ENCODE assay signal across 8 cellular contexts in the genomic region with DNA sequence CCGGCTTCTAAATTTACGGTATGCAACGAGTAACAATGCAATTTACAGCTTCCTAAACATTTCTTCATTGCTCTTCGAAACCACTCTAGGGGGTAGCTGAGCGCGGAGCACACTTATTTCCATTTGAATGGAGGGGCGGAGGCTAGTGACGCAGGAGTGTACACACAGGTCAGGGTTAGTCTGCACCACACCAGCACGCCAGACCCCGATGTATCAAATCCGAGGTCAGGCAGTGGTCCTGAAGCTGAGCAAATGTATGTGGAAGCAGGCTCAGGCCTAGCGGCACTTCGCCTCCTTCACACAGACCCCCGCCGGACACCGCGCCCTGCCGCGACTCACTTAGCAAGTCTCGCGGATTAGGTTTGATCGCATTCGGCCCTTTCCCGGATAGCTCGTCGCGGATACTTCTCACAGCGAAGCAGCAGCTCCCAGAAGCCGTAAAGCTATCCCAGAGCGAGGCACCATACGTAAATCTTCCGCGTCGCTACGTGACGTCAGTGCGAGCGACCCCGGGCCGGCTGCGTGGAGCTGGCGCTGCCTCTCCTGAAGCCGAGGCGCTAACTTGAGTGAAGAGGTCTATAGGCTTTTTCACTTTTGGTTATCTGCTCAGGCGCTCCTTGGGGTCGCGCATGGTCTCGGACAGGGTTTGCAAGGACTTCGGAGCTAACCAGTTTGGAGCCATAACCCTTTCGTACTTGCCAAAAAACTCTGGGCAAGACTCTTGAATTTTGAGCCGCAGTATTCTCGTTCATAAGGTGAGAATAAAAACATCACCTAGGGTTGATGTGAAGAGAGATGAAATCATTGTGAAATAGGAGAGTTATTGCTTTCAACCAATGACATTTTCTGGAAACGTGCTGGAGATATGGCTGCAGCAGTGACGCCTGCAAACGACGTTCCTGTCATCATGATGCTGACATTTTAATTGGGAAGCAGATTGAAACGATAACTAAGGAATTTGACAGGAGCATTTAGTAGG. TPM values are rescaled to one million over a fixed set of nuclear protein-coding genes. Genes with fewer than 3 reads are reported as not detected.
A peak's percentile ranks its signal among the peaks of the same experiment; 100 is the strongest.
DNase-seq lines count a peak whose midpoint lies in the region; ATAC-seq and TF ChIP-seq lines count a peak whose summit lies in the region.

A gene with protein sequence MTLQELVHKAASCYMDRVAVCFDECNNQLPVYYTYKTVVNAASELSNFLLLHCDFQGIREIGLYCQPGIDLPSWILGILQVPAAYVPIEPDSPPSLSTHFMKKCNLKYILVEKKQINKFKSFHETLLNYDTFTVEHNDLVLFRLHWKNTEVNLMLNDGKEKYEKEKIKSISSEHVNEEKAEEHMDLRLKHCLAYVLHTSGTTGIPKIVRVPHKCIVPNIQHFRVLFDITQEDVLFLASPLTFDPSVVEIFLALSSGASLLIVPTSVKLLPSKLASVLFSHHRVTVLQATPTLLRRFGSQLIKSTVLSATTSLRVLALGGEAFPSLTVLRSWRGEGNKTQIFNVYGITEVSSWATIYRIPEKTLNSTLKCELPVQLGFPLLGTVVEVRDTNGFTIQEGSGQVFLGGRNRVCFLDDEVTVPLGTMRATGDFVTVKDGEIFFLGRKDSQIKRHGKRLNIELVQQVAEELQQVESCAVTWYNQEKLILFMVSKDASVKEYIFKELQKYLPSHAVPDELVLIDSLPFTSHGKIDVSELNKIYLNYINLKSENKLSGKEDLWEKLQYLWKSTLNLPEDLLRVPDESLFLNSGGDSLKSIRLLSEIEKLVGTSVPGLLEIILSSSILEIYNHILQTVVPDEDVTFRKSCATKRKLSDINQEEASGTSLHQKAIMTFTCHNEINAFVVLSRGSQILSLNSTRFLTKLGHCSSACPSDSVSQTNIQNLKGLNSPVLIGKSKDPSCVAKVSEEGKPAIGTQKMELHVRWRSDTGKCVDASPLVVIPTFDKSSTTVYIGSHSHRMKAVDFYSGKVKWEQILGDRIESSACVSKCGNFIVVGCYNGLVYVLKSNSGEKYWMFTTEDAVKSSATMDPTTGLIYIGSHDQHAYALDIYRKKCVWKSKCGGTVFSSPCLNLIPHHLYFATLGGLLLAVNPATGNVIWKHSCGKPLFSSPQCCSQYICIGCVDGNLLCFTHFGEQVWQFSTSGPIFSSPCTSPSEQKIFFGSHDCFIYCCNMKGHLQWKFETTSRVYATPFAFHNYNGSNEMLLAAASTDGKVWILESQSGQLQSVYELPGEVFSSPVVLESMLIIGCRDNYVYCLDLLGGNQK (minus strand): TSS at position 469 of the 979 bp plus-strand sequence. CDS start 3,192 bp downstream, outside the sequence.

- peak; percentile 82 for TF ChIP-seq POLR2A in right lobe of liver (IDR thresholded peaks at IDR 0.05)

- H3K27me3 ChIP-seq in dorsolateral prefrontal cortex (no peaks in the 10 kb centered on the region), right lobe of liver (no peaks in the 10 kb centered on the region)

- no peaks in the 10 kb centered on the region for H3K9me3 ChIP-seq in right lobe of liver

- peaks cover 0 to 12% (median 5%) of the 10 kb centered on the region in 4 donors for H3K4me1 ChIP-seq in right lobe of liver

- peaks cover 19% of the 10 kb centered on the region for H3K4me1 Mint-ChIP-seq in CD14-positive monocyte
- peaks cover 30% of the 10 kb centered on the region for H3K4me1 Mint-ChIP-seq in activated CD4-positive, alpha-beta memory T cell treated with anti-CD3 and anti-CD28 coated beads for 36 hours (ENCODE audit: low read depth)

- 0% methylated on average over 24 of the region's 57 CpGs for WGBS in right lobe of liver (ENCODE audit: insufficient coverage, low coverage, low lambda C conversion rate, missing lambda C conversion rate)

- no peaks in the 10 kb centered on the region for H3K27me3 Mint-ChIP-seq in CD14-positive monocyte (ENCODE audit: low read depth in 3 of 3)
- H3K27me3 Mint-ChIP-seq in activated CD4-positive, alpha-beta memory T cell treated with anti-CD3 and anti-CD28 coated beads for 36 hours = no peaks in the 10 kb centered on the region

- peak within 1 kb of the TSS; percentile 72 to 99 (median 96) for H3K27ac ChIP-seq in dorsolateral prefrontal cortex
- peak within 1 kb of the TSS; percentile 93 to 98 (median 96) for H3K27ac ChIP-seq in right lobe of liver

- peaks cover 0 to under 1% (median 0%) of the 10 kb centered on the region in 4 donors for H3K36me3 ChIP-seq in right lobe of liver

- POLR2A ChIA-PET in activated CD4-positive, alpha-beta memory T cell treated with anti-CD3 and anti-CD28 coated beads for 36 hours (lab: Charles Lee) = interaction anchor here (0.5 to 2.6 kb wide), 14 partner anchors 9 to 591 kb away, joined by 3 to 75 read pairs (median 6); a partner anchor contains a TSS

- intact Hi-C loops in CD14-positive monocyte (cut with micrococcal nuclease) = loop anchor here (2.0 to 5.0 kb wide), 2 partner anchors 45 to 47 kb away; a partner anchor contains a TSS
- intact Hi-C loops in activated CD4-positive, alpha-beta memory T cell treated with anti-CD3 and anti-CD28 coated beads for 36 hours (cut with micrococcal nuclease) = loop anchor here (1.0 to 5.0 kb wide), 6 partner anchors 48 to 589 kb away; a partner anchor contains a TSS
- intact Hi-C loops in dorsolateral prefrontal cortex (cut with DNase I) = loop anchor here (5.0 kb wide), 1 partner anchor 50 kb away; a partner anchor contains a TSS
- intact Hi-C loops in right lobe of liver (cut with DNase I) = no loop called here

- CTCF ChIA-PET in activated CD4-positive, alpha-beta memory T cell treated with anti-CD3 and anti-CD28 coated beads for 36 hours (lab: Charles Lee) = interaction anchor here (0.5 to 2.0 kb wide), 6 partner anchors 35 to 522 kb away, joined by 3 to 16 read pairs (median 6); a partner anchor contains a TSS

- H3K4me3 ChIP-seq in dorsolateral prefrontal cortex (peak within 1 kb of the TSS; percentile 59 to 99 (median 82)), right lobe of liver (peak within 1 kb of the TSS; percentile 58 to 82 (median 78))

- peak within 1 kb of the TSS; percentile 86 to 96 for H3K4me3 Mint-ChIP-seq in CD14-positive monocyte
- peak within 1 kb of the TSS; percentile 93 for H3K4me3 Mint-ChIP-seq in activated CD4-positive, alpha-beta memory T cell treated with anti-CD3 and anti-CD28 coated beads for 36 hours

- no peaks in the 10 kb centered on the region for H3K9me3 Mint-ChIP-seq in CD14-positive monocyte
- H3K9me3 Mint-ChIP-seq in activated CD4-positive, alpha-beta memory T cell treated with anti-CD3 and anti-CD28 coated beads for 36 hours = no peaks in the 10 kb centered on the region

- peaks cover 3 to 4% of the 10 kb centered on the region in 2 donors for H3K36me3 Mint-ChIP-seq in CD14-positive monocyte
- H3K36me3 Mint-ChIP-seq in activated CD4-positive, alpha-beta memory T cell treated with anti-CD3 and anti-CD28 coated beads for 36 hours = peaks cover 12% of the 10 kb centered on the region

- H3K27ac Mint-ChIP-seq in CD14-positive monocyte = peak within 1 kb of the TSS; percentile 98 to 99 (median 99)
- peak within 1 kb of the TSS; percentile 99 for H3K27ac Mint-ChIP-seq in activated CD4-positive, alpha-beta memory T cell treated with anti-CD3 and anti-CD28 coated beads for 36 hours

- TF ChIP-seq CTCF in CD14-positive monocyte (IDR thresholded peaks at IDR 0.05) (no peak), dorsolateral prefrontal cortex (IDR thresholded peaks at IDR 0.05 in 54 of 56, conservative IDR thresholded peaks at IDR 0.05 in 2 of 56; ENCODE audit: low read depth in 1 of 56, partially characterized antibody in 56 of 56) (peak in 21 of 56 donors; percentile 2 to 44 (median 22)), right lobe of liver (IDR thresholded peaks at IDR 0.05) (no peak)

- DNase-seq in CD14-positive monocyte (ENCODE audit: low spot score) (peak; percentile 92), NCI-H82 (lab: John Stamatoyannopoulos, UW) (peak; percentile 95), dorsolateral prefrontal cortex (peak; percentile 90 to 96 (median 94)), right lobe of liver (peak; percentile 89 to 93 (median 93))
- peak; percentile 97 for DNase-seq in activated CD4-positive, alpha-beta memory T cell treated with anti-CD3 and anti-CD28 coated beads for 36 hours
- peak; percentile 93 to 94 for DNase-seq in stimulated activated CD4-positive, alpha-beta T cell treated with anti-CD3 and anti-CD28 coated beads, Interleukin-4, amount 100 ng/mL, for 4 hours

- ATAC-seq in GM19397 (IDR thresholded peaks at IDR 0.05; ENCODE audit: unreplicated experiment) (peak; percentile 93), HG03571 (IDR thresholded peaks at IDR 0.05; ENCODE audit: unreplicated experiment) (peak; percentile 92), right lobe of liver (peak; percentile 96 to 98 (median 96))

RNA-seq across cellular contexts. Expression of the gene that starts here (rescaled TPM):
- 1 to 10 TPM; 6.2 to 6.9 TPM for polyA plus RNA-seq in CD14-positive monocyte
- total RNA-seq in activated CD4-positive, alpha-beta memory T cell treated with anti-CD3 and anti-CD28 coated beads for 36 hours = 10 to 100 TPM; 12.0 to 16.6 TPM
- total RNA-seq in dorsolateral prefrontal cortex = 10 to 100 TPM; 14.0 to 39.1 (median 21.7) TPM
- total RNA-seq in right lobe of liver = 10 to 100 TPM in 1 of 6 experiments, 1 to 10 TPM in 5; 4.8 to 10.1 (median 5.5) TPM

Comparison
In these comparisons a context has a peak if more than half of its experiments do, and no peak if none do; other contexts are left out.
1. Peak in every context shown above with its lines: DNase-seq, ATAC-seq, H3K4me3 ChIP-seq and H3K27ac ChIP-seq.
2. intact Hi-C loops: an anchor here in CD14-positive monocyte (2.0 to 5.0 kb wide), activated CD4-positive, alpha-beta memory T cell treated with anti-CD3 and anti-CD28 coated beads for 36 hours (1.0 to 5.0 kb wide) and dorsolateral prefrontal cortex (5.0 kb wide); none called in right lobe of liver.